In the genomic region with DNA sequence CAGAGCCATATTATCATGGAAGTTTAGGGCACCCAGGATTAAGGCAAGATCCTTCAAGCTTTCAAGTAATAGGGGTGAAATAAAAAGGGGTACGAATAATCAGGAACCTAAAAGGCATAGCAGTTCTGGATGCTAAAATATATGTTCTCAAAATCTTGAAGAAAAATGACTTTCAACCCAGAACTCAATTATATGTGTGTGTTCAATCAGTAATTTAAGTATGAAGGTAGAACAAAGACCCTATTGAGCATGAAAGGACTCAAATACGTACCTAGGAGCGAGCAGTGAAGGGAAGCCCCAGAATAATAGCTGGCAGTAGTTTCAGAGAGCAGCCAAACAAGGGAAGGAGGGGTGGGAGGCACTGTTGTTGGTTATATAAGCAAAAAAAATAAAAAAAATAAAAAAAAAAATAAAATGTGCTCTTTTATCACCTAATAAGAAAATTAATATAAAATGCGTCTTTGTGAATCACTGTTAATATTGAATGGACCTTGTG, we compare ENCODE assay signal across 17 cellular contexts.
DNase-seq lines count a peak whose midpoint lies in the region; ATAC-seq lines count a peak whose summit lies in the region.
"Had no signal": no experiment of that assay in that cellular context is flagged by ENCODE, and none has a peak within 500 bp of the region (broad histone marks: within the 10 kb centered on the region; RNA-seq: fewer than 3 reads in every experiment).

No MANE protein-coding gene starts in this region.

- peak overlapping the region; percentile 87 for H3K27ac ChIP-seq in caudate nucleus (ENCODE audit: low read depth, low read length)
- H3K27ac ChIP-seq: 22Rv1, BLaER1, HL-60 had no signal

- no peak for ATAC-seq in GM18520 (IDR thresholded peaks at IDR 0.05; ENCODE audit: unreplicated experiment)
- ATAC-seq in GM19452 (IDR thresholded peaks at IDR 0.05; ENCODE audit: unreplicated experiment) = no peak

- DNase-seq in DMS 273 (lab: John Stamatoyannopoulos, UW; ENCODE audit: unreplicated experiment) (peak; percentile 13), DMS 273 treated with DMSO at 0.1 percent for 48 hours (lab: John Stamatoyannopoulos, UW) (no peak), caudate nucleus (lab: John Stamatoyannopoulos, UW) (peak in 1 of 61 donors; percentile 15), medulla oblongata (ENCODE audit: extremely low spot score) (peak; percentile 55), superior temporal gyrus (ENCODE audit: extremely low spot score) (peak; percentile 68), NCI-H345 treated with DMSO at 0.1 percent for 48 hours (lab: John Stamatoyannopoulos, UW; ENCODE audit: unreplicated experiment) (no peak)
- DNase-seq: DMS153, KG1, NCI-H1092 treated with DMSO at 0.1 percent for 48 hours, NCI-H1694, NCI-H2107, NCI-H226 had no signal

Comparison
In these comparisons a context has a peak if more than half of its experiments do, and no peak if none do; other contexts are left out.
1. DNase-seq: peak in DMS 273 (single experiment), medulla oblongata (single experiment) and superior temporal gyrus (single experiment); none in DMS 273 treated with DMSO at 0.1 percent for 48 hours (single experiment) and NCI-H345 treated with DMSO at 0.1 percent for 48 hours (single experiment).